ENCODE assay signal across 23 cellular contexts in genomic region chr6:20021795-20022194, GRCh38.
"Had no signal": no experiment of that assay in that cellular context is flagged by ENCODE, and none has a peak within 500 bp of the region (broad histone marks: within the 10 kb centered on the region; RNA-seq: fewer than 3 reads in every experiment).

No MANE protein-coding gene starts in this region.

- ATAC-seq: gastrocnemius medialis; left lung; naive thymus-derived CD8-positive, alpha-beta T cell; sciatic nerve; stimulated activated memory B cell treated with anti-CD40 and anti-IgM and Interleukin-4, amounts not matched to agents 10 μg/mL and 1 μg/mL and 100 μg/mL, for 72 hours had no signal

- DNase-seq: activated CD4-positive, alpha-beta T cell treated with anti-CD3 and anti-CD28 coated beads for 4 hours; activated CD4-positive, alpha-beta T cell treated with anti-CD3 and anti-CD28 coated beads, Interleukin-2, amount 50 U/mL, for 48 hours; activated CD4-positive, CD25-positive, alpha-beta regulatory T cell; activated naive CD4-positive, alpha-beta T cell treated with Interleukin-2 at 50 U/mL for 16 hours; activated naive CD8-positive, alpha-beta T cell treated with anti-CD3 and anti-CD28 coated beads for 36 hours; activated T-cell treated with anti-CD3 and anti-CD28 coated beads, Interleukin-2, amount 50 U/mL, for 48 hours; central memory CD4-positive, alpha-beta T cell; dermis blood vessel endothelial cell; effector CD8-positive, alpha-beta T cell; gastrocnemius medialis; hippocampal formation; kidney glomerular epithelial cell; left lung; naive thymus-derived CD8-positive, alpha-beta T cell; stimulated activated CD4-positive, alpha-beta T cell treated with anti-CD3 and anti-CD28 coated beads, Interleukin-15, amount 100 ng/mL, for 24 hours; trophoblast cell had no signal

- H3K27ac Mint-ChIP-seq: activated naive CD8-positive, alpha-beta T cell treated with anti-CD3 and anti-CD28 coated beads for 36 hours; neural progenitor cell; stimulated activated memory B cell treated with anti-CD40 and anti-IgM and Interleukin-4, amounts not matched to agents 10 μg/mL and 1 μg/mL and 100 μg/mL, for 72 hours had no signal

- H3K27ac ChIP-seq: esophagus muscularis mucosa, gastrocnemius medialis, left lung, neural progenitor cell, vagina had no signal

- H3K9me3 Mint-ChIP-seq: activated naive CD8-positive, alpha-beta T cell treated with anti-CD3 and anti-CD28 coated beads for 36 hours had no signal

- H3K9me3 ChIP-seq: esophagus muscularis mucosa, gastrocnemius medialis, left lung, vagina had no signal

- H3K4me3 Mint-ChIP-seq: activated naive CD8-positive, alpha-beta T cell treated with anti-CD3 and anti-CD28 coated beads for 36 hours; naive thymus-derived CD8-positive, alpha-beta T cell; neural progenitor cell; stimulated activated memory B cell treated with anti-CD40 and anti-IgM and Interleukin-4, amounts not matched to agents 10 μg/mL and 1 μg/mL and 100 μg/mL, for 72 hours had no signal

- H3K27me3 ChIP-seq: esophagus muscularis mucosa, gastrocnemius medialis, neural progenitor cell, vagina had no signal

- H3K4me1 ChIP-seq: esophagus muscularis mucosa, gastrocnemius medialis, left lung, neural progenitor cell, vagina had no signal

- H3K36me3 Mint-ChIP-seq: activated naive CD8-positive, alpha-beta T cell treated with anti-CD3 and anti-CD28 coated beads for 36 hours; naive thymus-derived CD8-positive, alpha-beta T cell; neural progenitor cell; stimulated activated memory B cell treated with anti-CD40 and anti-IgM and Interleukin-4, amounts not matched to agents 10 μg/mL and 1 μg/mL and 100 μg/mL, for 72 hours had no signal

- H3K4me3 ChIP-seq: esophagus muscularis mucosa, gastrocnemius medialis, left lung, lung, neural progenitor cell, smooth muscle cell, vagina had no signal

- H3K36me3 ChIP-seq: esophagus muscularis mucosa, gastrocnemius medialis, left lung, neural progenitor cell, vagina had no signal
